Comparison of ENCODE assay signal across 33 cellular contexts in genomic region chr19:29022165-29022564, GRCh38.
"Had no signal": no experiment of that assay in that cellular context is flagged by ENCODE, and none has a peak within 500 bp of the region (broad histone marks: within the 10 kb centered on the region; RNA-seq: fewer than 3 reads in every experiment).

No MANE protein-coding gene starts in this region.

- H3K4me3 ChIP-seq: adrenal gland, body of pancreas, breast epithelium had no signal

- H3K36me3 ChIP-seq: adrenal gland, brain microvascular endothelial cell, breast epithelium had no signal

- DNase-seq: activated B cell treated with CpG ODN at 0.5 μM for 24 hours; activated CD4-positive, alpha-beta memory T cell treated with anti-CD3 and anti-CD28 coated beads for 36 hours; activated CD4-positive, alpha-beta T cell treated with anti-CD3 and anti-CD28 coated beads for 4 hours; activated CD4-positive, alpha-beta T cell treated with anti-CD3 and anti-CD28 coated beads, Interleukin-2, amount 10 ng/mL, durations not matched to agents 24 days and 14 days; activated CD4-positive, alpha-beta T cell treated with anti-CD3 and anti-CD28 coated beads, Interleukin-2, amount 50 U/mL, for 1 hour; activated CD4-positive, alpha-beta T cell treated with anti-CD3 and anti-CD28 coated beads, Interleukin-2, amount 50 U/mL, for 4 hours; activated CD4-positive, CD25-positive, alpha-beta regulatory T cell treated with anti-CD3 and anti-CD28 coated beads, Interleukin-2, amount 50 U/mL, for 72 hours; activated CD8-positive, alpha-beta memory T cell treated with anti-CD3 and anti-CD28 coated beads, Interleukin-2, amount 50 U/mL, for 4 hours; activated CD8-positive, alpha-beta T cell treated with anti-CD3 and anti-CD28 coated beads for 36 hours; activated effector memory CD4-positive, alpha-beta T cell treated with anti-CD3 and anti-CD28 coated beads, Interleukin-2, amount 50 U/mL, for 16 hours; activated gamma-delta T cell treated with Interleukin-2 at 50 U/mL for 16 hours; activated naive CD4-positive, alpha-beta T cell; activated naive CD4-positive, alpha-beta T cell treated with anti-CD3 and anti-CD28 coated beads for 36 hours; activated naive CD4-positive, alpha-beta T cell treated with anti-CD3 and anti-CD28 coated beads, Interleukin-2, amount 50 U/mL, for 16 hours; activated naive CD8-positive, alpha-beta T cell treated with anti-CD3 and anti-CD28 coated beads for 36 hours; activated T-cell treated with anti-CD3 and anti-CD28 coated beads for 4 hours; activated T-cell treated with anti-CD3 and anti-CD28 coated beads, Interleukin-2, amount 50 U/mL, for 1 hour; activated T-cell treated with anti-CD3 and anti-CD28 coated beads, Interleukin-2, amount 50 U/mL, for 4 hours; activated T-cell treated with anti-CD3 and anti-CD28 coated beads, Interleukin-2, amount 50 U/mL, for 72 hours; adrenal gland; amniotic stem cell; body of pancreas; brain microvascular endothelial cell; caudate nucleus; T-helper 1 cell; T-helper 2 cell; T-helper 9 cell had no signal

- H3K27me3 ChIP-seq: body of pancreas, brain microvascular endothelial cell had no signal

- H3K9me3 ChIP-seq: adrenal gland, body of pancreas, breast epithelium had no signal

- H3K27ac ChIP-seq: adrenal gland, body of pancreas, brain microvascular endothelial cell, breast epithelium, VCaP had no signal

- FAIRE-seq: astrocyte, TTC549 had no signal

- ATAC-seq: activated CD8-positive, alpha-beta T cell treated with anti-CD3 and anti-CD28 coated beads for 36 hours; activated naive CD4-positive, alpha-beta T cell treated with anti-CD3 and anti-CD28 coated beads, Interleukin-2, amount 50 U/mL, for 72 hours; activated T-cell treated with anti-CD3 and anti-CD28 coated beads, Interleukin-2, amount 50 U/mL, for 4 hours; activated T-cell treated with anti-CD3 and anti-CD28 coated beads, Interleukin-2, amount 50 U/mL, for 72 hours; activated T-helper 17 cell treated with anti-CD3 and anti-CD28 coated beads, Interleukin-2, amount 50 U/mL, for 72 hours; body of pancreas had no signal
